ENCODE assay signal across 8 cellular contexts in genomic region chr10:75210193-75211006, GRCh38. TPM values are rescaled to one million over a fixed set of nuclear protein-coding genes. Genes with fewer than 3 reads are reported as not detected.
DNase-seq lines count a peak whose midpoint lies in the region; TF ChIP-seq lines count a peak whose summit lies in the region.

A gene with protein sequence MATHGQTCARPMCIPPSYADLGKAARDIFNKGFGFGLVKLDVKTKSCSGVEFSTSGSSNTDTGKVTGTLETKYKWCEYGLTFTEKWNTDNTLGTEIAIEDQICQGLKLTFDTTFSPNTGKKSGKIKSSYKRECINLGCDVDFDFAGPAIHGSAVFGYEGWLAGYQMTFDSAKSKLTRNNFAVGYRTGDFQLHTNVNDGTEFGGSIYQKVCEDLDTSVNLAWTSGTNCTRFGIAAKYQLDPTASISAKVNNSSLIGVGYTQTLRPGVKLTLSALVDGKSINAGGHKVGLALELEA (plus strand): TSS chr10:75210796. CDS start chr10:75211159, 363 bp downstream.

- TF ChIP-seq CTCF in fibroblast of villous mesenchyme (IDR thresholded peaks at IDR 0.05; ENCODE audit: insufficient read depth, low read depth, low read length) (no peak), neural progenitor cell (IDR thresholded peaks at IDR 0.05) (no peak)

- H3K27ac Mint-ChIP-seq in neural progenitor cell = peak within 1 kb of the TSS; percentile 97

- peaks cover 41% of the 10 kb centered on the region for H3F3A ChIP-seq in GM23248 (ENCODE audit: insufficient read depth)
- H3F3A ChIP-seq in neural progenitor cell (ENCODE audit: low read depth) = peaks cover 9% of the 10 kb centered on the region

- H3K27ac ChIP-seq in GM23248 (peak within 1 kb of the TSS; percentile 99), Karpas-422 (ENCODE audit: low read length) (peak within 1 kb of the TSS; percentile 77), neural progenitor cell (peak within 1 kb of the TSS; percentile 97)

- 1 to 2% methylated on average over 55 to 56 of the region's 84 CpGs for WGBS in GM23248 (ENCODE audit: low coverage in 1 of 2, low lambda C conversion rate in 2 of 2, missing lambda C conversion rate in 2 of 2), 2 experiments

- H3K9me2 ChIP-seq in GM23248 (ENCODE audit: insufficient read depth) = no peaks in the 10 kb centered on the region
- H3K9me2 ChIP-seq in Karpas-422 (replicated peaks; ENCODE audit: insufficient read depth, low read length) = no peaks in the 10 kb centered on the region

- H3K4me3 Mint-ChIP-seq in neural progenitor cell = peak within 1 kb of the TSS; percentile 95

- H3K36me3 ChIP-seq in GM23248 (ENCODE audit: low read depth) (peaks cover 32% of the 10 kb centered on the region), Karpas-422 (ENCODE audit: insufficient read depth, low read length) (peaks cover 24% of the 10 kb centered on the region), neural progenitor cell (peaks cover 12% of the 10 kb centered on the region)

- peaks cover 28% of the 10 kb centered on the region for H3K4me1 Mint-ChIP-seq in neural progenitor cell

- peak within 1 kb of the TSS; percentile 70 for H2AFZ ChIP-seq in GM23248
- H2AFZ ChIP-seq in Karpas-422 (ENCODE audit: low read length) = peak within 1 kb of the TSS; percentile 65; the same call in 1 of the 2 replicates
- H2AFZ ChIP-seq in neural progenitor cell (replicated peaks) = peak within 1 kb of the TSS; percentile 18

- H3K9me3 ChIP-seq in GM23248 (ENCODE audit: low read depth) (no peaks in the 10 kb centered on the region), Karpas-422 (ENCODE audit: low read length) (no peaks in the 10 kb centered on the region), neural progenitor cell (ENCODE audit: low read depth) (no peaks in the 10 kb centered on the region)

- H3K27me3 Mint-ChIP-seq in neural progenitor cell (ENCODE audit: insufficient read depth, low read depth) = no peaks in the 10 kb centered on the region

- H3K4me2 ChIP-seq in GM23248 (ENCODE audit: unreplicated experiment) (peak within 1 kb of the TSS; percentile 90), Karpas-422 (ENCODE audit: low read depth, low read length, poor library complexity, severe bottlenecking) (peak within 1 kb of the TSS; percentile 80), neural progenitor cell (peak within 1 kb of the TSS; percentile 93)

- H3K4me3 ChIP-seq in GM23248 = peak within 1 kb of the TSS; percentile 85
- peak within 1 kb of the TSS; percentile 78 for H3K4me3 ChIP-seq in Karpas-422 (ENCODE audit: low read length)
- H3K4me3 ChIP-seq in fibroblast of villous mesenchyme (ENCODE audit: low read depth, low read length) = peak within 1 kb of the TSS; percentile 85
- peak within 1 kb of the TSS; percentile 90 for H3K4me3 ChIP-seq in neural progenitor cell

- peaks cover 20% of the 10 kb centered on the region for H3K36me3 Mint-ChIP-seq in neural progenitor cell

- no peaks in the 10 kb centered on the region for H3K9me3 Mint-ChIP-seq in neural progenitor cell

- H3K27me3 ChIP-seq in GM23248 (replicated peaks; ENCODE audit: insufficient read depth) (no peaks in the 10 kb centered on the region), Karpas-422 (ENCODE audit: low read length) (no peaks in the 10 kb centered on the region), neural progenitor cell (no peaks in the 10 kb centered on the region)

- H3K4me1 ChIP-seq in GM23248 (ENCODE audit: insufficient read depth) = peaks cover 31% of the 10 kb centered on the region
- H3K4me1 ChIP-seq in Karpas-422 (ENCODE audit: low read length) = peaks cover 22% of the 10 kb centered on the region
- peaks cover 18% of the 10 kb centered on the region for H3K4me1 ChIP-seq in neural progenitor cell

- peak within 1 kb of the TSS; percentile 98 for H3K9ac ChIP-seq in GM23248
- peak within 1 kb of the TSS; percentile 82 for H3K9ac ChIP-seq in Karpas-422 (ENCODE audit: low read length)
- H3K9ac ChIP-seq in neural progenitor cell = peak within 1 kb of the TSS; percentile 84

- H4K20me1 ChIP-seq in GM23248 (ENCODE audit: insufficient read depth) = no peaks in the 10 kb centered on the region; the same call in 1 of the 2 replicates
- peaks cover 16% of the 10 kb centered on the region; the same call in 1 of the 2 replicates for H4K20me1 ChIP-seq in Karpas-422 (ENCODE audit: insufficient read depth, low read depth, low read length)
- peaks cover 25% of the 10 kb centered on the region for H4K20me1 ChIP-seq in neural progenitor cell (ENCODE audit: low read depth)

- in situ Hi-C loops in GM23248 (cut with MboI) = no loop called here

- H3K79me2 ChIP-seq in GM23248 (ENCODE audit: insufficient read depth) (peaks cover 46% of the 10 kb centered on the region), Karpas-422 (ENCODE audit: low read length) (peaks cover 44% of the 10 kb centered on the region), neural progenitor cell (ENCODE audit: low read depth) (peaks cover 49% of the 10 kb centered on the region)

- peak; percentile 89 for DNase-seq in EH (ENCODE audit: low read depth)
- peak; percentile 94 for DNase-seq in GM23248
- DNase-seq in Karpas-422 = peak; percentile 97
- peak; percentile 98 for DNase-seq in activated effector memory CD4-positive, alpha-beta T cell treated with anti-CD3 and anti-CD28 coated beads, Interleukin-2, amount 50 U/mL, for 16 hours
- DNase-seq in fibroblast of villous mesenchyme (ENCODE audit: low read depth) = peak; percentile 87
- peak; percentile 90 for DNase-seq in neural progenitor cell (ENCODE audit: low spot score)
- peak; percentile 66 for DNase-seq in stromal cell of bone marrow (ENCODE audit: low read depth)

- TF ChIP-seq POLR2A in Raji (IDR thresholded peaks at IDR 0.05; ENCODE audit: insufficient read depth, low read depth, low read length) = peak; percentile 91

RNA-seq across cellular contexts. Expression of the gene that starts here (rescaled TPM):
- 145 and 147 TPM in 2 replicates for total RNA-seq in GM23248 (2014; rRNA removed; shearing (Covaris generic))
- polyA plus RNA-seq in GM23248 (2016; fragmentation: Nextera tagmentation; extraction: Ambion mirVana) = 259 and 268 TPM in 2 replicates
- 84.2 and 128 TPM in 2 replicates for total RNA-seq in Karpas-422 (2014; rRNA removed; shearing (Covaris generic); ENCODE audit: low replicate concordance)
- total RNA-seq in fibroblast of villous mesenchyme = 133 and 182 TPM in 2 replicates
- total RNA-seq in neural progenitor cell (ENCODE audit: low replicate concordance) = 163 and 341 TPM in 2 replicates

Comparison
In these comparisons a context has a peak if more than half of its experiments do, and no peak if none do; other contexts are left out.
1. Peak in every context shown above with its lines: DNase-seq, H3K4me3 ChIP-seq and H3K27ac ChIP-seq.
2. H2AFZ ChIP-seq: peak in every context shown above with its lines; median percentile 70 in GM23248; 65 in Karpas-422; 18 in neural progenitor cell.